1 cellular context compared by ENCODE assay signal in the genomic region with DNA sequence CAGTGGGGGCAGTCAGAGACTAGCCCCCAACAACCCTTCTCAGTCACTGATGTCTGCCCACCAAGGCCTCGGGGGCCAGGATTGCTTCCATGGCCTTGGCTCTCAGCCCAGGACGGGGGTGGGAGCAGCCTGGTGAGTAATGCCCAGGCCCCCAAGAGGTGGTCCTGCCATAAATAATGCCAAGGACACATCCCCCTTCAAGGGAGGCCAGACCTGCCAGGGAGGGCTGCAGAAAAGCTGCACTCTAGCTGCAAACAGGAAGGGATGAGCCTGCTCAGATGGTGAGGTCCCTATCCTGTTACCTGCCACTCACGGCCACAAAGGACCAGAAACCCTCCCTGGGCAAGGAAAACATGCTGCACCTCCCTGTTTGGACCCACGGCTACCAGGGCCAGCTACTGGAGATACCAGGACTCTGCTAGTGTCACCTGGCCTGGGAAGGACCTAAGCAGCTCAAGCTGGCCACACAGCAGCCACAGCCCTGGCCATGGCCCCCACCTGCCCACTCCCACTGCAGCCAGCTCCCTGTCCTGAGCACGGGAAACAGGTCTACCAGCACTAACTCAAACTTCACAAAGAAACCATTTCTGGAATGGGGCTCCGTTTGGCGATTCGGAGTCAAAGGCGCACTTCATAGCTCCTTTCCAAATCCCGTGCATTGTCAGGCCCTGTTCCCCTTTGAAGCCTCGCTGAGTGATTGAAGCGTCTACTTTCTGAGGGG.
TF ChIP-seq lines count a peak whose summit lies in the region.

No MANE protein-coding gene starts in this region.

TF ChIP-seq in HEK293, 187 proteins besides CTCF, POLR2A, EP300 and RAD21 (continued from another document):
- TF ChIP-seq, protein P1, sequence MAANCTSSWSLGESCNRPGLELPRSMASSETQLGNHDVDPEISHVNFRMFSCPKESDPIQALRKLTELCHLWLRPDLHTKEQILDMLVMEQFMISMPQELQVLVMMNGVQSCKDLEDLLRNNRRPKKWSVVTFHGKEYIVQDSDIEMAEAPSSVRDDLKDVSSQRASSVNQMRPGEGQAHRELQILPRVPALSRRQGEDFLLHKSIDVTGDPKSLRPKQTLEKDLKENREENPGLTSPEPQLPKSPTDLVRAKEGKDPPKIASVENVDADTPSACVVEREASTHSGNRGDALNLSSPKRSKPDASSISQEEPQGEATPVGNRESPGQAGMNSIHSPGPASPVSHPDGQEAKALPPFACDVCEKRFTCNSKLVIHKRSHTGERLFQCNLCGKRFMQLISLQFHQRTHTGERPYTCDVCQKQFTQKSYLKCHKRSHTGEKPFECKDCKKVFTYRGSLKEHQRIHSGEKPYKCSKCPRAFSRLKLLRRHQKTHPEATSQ (tag by site-specific recombination; IDR thresholded peaks at IDR 0.05): no peak
- TF ChIP-seq ZNF521 (tag by site-specific recombination; IDR thresholded peaks at IDR 0.05) (no peak), ZNF184 (tag by site-specific recombination; IDR thresholded peaks at IDR 0.05) (no peak), ZSCAN16 (tag by site-specific recombination; IDR thresholded peaks at IDR 0.05) (no peak), ZIC2 (tag by site-specific recombination; IDR thresholded peaks at IDR 0.05) (peak; percentile 70), ZNF292 (tag by site-specific recombination; IDR thresholded peaks at IDR 0.05; ENCODE audit: borderline replicate concordance, low read depth) (no peak), EGR2 (tag by site-specific recombination; IDR thresholded peaks at IDR 0.05; ENCODE audit: low read depth) (0 out of 2 replicates have a peak, but pooled peaks have one; percentile 14), GLIS2 (tag by site-specific recombination; IDR thresholded peaks at IDR 0.05) (peak; percentile 61; the same call in 1 of the 2 replicates), ZNF140 (tag by site-specific recombination; IDR thresholded peaks at IDR 0.05) (no peak)
- TF ChIP-seq, protein P2, sequence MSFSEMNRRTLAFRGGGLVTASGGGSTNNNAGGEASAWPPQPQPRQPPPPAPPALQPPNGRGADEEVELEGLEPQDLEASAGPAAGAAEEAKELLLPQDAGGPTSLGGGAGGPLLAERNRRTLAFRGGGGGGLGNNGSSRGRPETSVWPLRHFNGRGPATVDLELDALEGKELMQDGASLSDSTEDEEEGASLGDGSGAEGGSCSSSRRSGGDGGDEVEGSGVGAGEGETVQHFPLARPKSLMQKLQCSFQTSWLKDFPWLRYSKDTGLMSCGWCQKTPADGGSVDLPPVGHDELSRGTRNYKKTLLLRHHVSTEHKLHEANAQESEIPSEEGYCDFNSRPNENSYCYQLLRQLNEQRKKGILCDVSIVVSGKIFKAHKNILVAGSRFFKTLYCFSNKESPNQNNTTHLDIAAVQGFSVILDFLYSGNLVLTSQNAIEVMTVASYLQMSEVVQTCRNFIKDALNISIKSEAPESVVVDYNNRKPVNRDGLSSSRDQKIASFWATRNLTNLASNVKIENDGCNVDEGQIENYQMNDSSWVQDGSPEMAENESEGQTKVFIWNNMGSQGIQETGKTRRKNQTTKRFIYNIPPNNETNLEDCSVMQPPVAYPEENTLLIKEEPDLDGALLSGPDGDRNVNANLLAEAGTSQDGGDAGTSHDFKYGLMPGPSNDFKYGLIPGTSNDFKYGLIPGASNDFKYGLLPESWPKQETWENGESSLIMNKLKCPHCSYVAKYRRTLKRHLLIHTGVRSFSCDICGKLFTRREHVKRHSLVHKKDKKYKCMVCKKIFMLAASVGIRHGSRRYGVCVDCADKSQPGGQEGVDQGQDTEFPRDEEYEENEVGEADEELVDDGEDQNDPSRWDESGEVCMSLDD (tag by site-specific recombination; IDR thresholded peaks at IDR 0.05): no peak
- TF ChIP-seq, protein P3, sequence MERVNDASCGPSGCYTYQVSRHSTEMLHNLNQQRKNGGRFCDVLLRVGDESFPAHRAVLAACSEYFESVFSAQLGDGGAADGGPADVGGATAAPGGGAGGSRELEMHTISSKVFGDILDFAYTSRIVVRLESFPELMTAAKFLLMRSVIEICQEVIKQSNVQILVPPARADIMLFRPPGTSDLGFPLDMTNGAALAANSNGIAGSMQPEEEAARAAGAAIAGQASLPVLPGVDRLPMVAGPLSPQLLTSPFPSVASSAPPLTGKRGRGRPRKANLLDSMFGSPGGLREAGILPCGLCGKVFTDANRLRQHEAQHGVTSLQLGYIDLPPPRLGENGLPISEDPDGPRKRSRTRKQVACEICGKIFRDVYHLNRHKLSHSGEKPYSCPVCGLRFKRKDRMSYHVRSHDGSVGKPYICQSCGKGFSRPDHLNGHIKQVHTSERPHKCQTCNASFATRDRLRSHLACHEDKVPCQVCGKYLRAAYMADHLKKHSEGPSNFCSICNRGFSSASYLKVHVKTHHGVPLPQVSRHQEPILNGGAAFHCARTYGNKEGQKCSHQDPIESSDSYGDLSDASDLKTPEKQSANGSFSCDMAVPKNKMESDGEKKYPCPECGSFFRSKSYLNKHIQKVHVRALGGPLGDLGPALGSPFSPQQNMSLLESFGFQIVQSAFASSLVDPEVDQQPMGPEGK (tag by site-specific recombination; IDR thresholded peaks at IDR 0.05): peak; percentile 33; the same call in 1 of the 2 replicates
